1 cellular context compared by ENCODE assay signal in the genomic region with DNA sequence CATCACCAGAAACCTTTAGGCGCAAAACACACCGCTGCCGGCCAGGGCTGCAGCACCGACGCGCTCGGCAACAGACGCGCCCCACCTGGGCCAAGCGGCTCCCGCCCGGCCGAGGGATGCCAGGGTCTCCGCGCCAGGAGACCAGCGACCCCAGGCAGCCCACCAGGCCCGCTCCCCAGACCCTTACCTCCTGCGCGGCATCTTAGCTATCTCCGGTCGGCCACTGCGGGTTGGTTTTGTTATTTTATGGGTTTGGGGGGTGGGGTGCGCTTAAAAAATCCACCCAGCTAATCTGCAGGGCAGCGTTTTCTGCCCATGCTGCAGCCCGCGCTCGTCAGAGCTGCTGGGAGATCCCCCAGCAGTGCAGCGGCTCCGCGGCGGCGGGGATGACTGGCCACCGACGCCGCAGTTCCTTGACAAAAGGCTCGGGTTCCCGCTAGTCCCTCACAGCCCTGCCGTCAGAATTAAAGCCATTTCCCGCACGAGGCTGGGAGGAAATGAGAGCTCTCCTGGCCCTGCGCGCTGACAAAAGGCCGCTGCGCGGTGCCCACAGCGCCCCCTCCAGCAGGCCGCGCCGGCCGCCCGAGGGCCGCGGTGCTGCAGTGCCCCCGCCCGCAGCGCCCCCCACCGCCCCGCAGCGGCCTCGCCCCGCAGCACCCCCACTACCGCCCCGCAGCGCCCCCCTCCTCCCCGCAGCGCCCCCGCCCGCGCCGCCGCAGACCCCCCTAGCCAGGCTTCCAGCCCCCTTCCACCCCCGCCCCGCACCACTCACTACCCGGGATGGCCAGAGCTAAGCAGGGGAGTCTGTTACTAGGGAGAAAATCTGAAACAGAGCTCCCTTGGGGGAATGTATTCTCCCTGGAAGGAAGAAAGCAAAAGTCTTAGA.
TF ChIP-seq lines count a peak whose summit lies in the region.

A gene with protein sequence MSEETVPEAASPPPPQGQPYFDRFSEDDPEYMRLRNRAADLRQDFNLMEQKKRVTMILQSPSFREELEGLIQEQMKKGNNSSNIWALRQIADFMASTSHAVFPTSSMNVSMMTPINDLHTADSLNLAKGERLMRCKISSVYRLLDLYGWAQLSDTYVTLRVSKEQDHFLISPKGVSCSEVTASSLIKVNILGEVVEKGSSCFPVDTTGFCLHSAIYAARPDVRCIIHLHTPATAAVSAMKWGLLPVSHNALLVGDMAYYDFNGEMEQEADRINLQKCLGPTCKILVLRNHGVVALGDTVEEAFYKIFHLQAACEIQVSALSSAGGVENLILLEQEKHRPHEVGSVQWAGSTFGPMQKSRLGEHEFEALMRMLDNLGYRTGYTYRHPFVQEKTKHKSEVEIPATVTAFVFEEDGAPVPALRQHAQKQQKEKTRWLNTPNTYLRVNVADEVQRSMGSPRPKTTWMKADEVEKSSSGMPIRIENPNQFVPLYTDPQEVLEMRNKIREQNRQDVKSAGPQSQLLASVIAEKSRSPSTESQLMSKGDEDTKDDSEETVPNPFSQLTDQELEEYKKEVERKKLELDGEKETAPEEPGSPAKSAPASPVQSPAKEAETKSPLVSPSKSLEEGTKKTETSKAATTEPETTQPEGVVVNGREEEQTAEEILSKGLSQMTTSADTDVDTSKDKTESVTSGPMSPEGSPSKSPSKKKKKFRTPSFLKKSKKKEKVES (minus strand): TSS at position 502 of the 886 bp plus-strand sequence. CDS start 61,792 bp downstream, outside the sequence.

TF ChIP-seq in GM12878, 131 proteins besides CTCF, POLR2A, EP300 and RAD21:
- TF ChIP-seq EZH2 (IDR thresholded peaks at IDR 0.05; ENCODE audit: borderline replicate concordance, control insufficient read depth, low read depth, low read length) = peak; percentile 78; the same call in 1 of the 2 replicates
- TF ChIP-seq SIX5 (IDR thresholded peaks at IDR 0.05; ENCODE audit: low read depth, low read length, severe bottlenecking) = no peak
- peak; percentile 96 for TF ChIP-seq SUZ12 (IDR thresholded peaks at IDR 0.05; ENCODE audit: unreplicated experiment)
